In genomic region chr5:139523635-139524445, GRCh38 we compare ENCODE assay signal across 24 cellular contexts. TPM values are rescaled to one million over a fixed set of nuclear protein-coding genes. Genes with fewer than 3 reads are reported as not detected.
DNase-seq lines count a peak whose midpoint lies in the region; ATAC-seq and TF ChIP-seq lines count a peak whose summit lies in the region.
"Had no signal": no experiment of that assay in that cellular context is flagged by ENCODE, and none has a peak within 500 bp of the region (broad histone marks: within the 10 kb centered on the region; RNA-seq: fewer than 3 reads in every experiment).

No MANE protein-coding gene starts in this region.

- H3K4me1 ChIP-seq in sigmoid colon (no peaks in the 10 kb centered on the region), suprapubic skin (no peaks in the 10 kb centered on the region)
- H3K4me1 ChIP-seq: gastroesophageal sphincter, thyroid gland had no signal

- H3K27me3 ChIP-seq in H7 (ENCODE audit: control insufficient read depth, insufficient read depth, low read length) = no peaks in the 10 kb centered on the region
- no peaks in the 10 kb centered on the region for H3K27me3 ChIP-seq in sigmoid colon
- H3K27me3 ChIP-seq in suprapubic skin = no peaks in the 10 kb centered on the region
- H3K27me3 ChIP-seq: esophagus squamous epithelium, gastroesophageal sphincter, left lung, thyroid gland had no signal

- peaks cover 77% of the 10 kb centered on the region for H3K4me1 Mint-ChIP-seq in WTC11
- H3K4me1 Mint-ChIP-seq in stimulated activated effector memory CD8-positive, alpha-beta T cell treated with anti-CD3 and anti-CD28 coated beads, Interleukin-12 subunit alpha, Interleukin-12 subunit beta, amount 100 ng/mL, for 72 hours = peaks cover 5% of the 10 kb centered on the region
- peaks cover 2% of the 10 kb centered on the region for H3K4me1 Mint-ChIP-seq in activated naive CD4-positive, alpha-beta T cell treated with anti-CD3 and anti-CD28 coated beads, Interleukin-2, amount 10 ng/mL, durations not matched to agents 7 days and 5 days

- 61 to 76% methylated on average over 10 of the region's 10 CpGs for WGBS in sigmoid colon, 2 donors
- WGBS in suprapubic skin = 88% methylated on average over 10 of the region's 10 CpGs

- peak overlapping the region; percentile 92 for H3K27ac Mint-ChIP-seq in WTC11
- H3K27ac Mint-ChIP-seq in stimulated activated effector memory CD8-positive, alpha-beta T cell treated with anti-CD3 and anti-CD28 coated beads, Interleukin-12 subunit alpha, Interleukin-12 subunit beta, amount 100 ng/mL, for 72 hours = no peak overlapping the region
- no peak overlapping the region for H3K27ac Mint-ChIP-seq in activated naive CD4-positive, alpha-beta T cell treated with anti-CD3 and anti-CD28 coated beads, Interleukin-2, amount 10 ng/mL, durations not matched to agents 7 days and 5 days
- H3K27ac Mint-ChIP-seq: activated naive CD8-positive, alpha-beta T cell treated with anti-CD3 and anti-CD28 coated beads for 36 hours; activated T-helper 17 cell treated with anti-CD3 and anti-CD28 coated beads, Interleukin-2, amount 50 U/mL, for 72 hours; CD8-positive, alpha-beta memory T cell; effector memory CD8-positive, alpha-beta T cell had no signal

- no peaks in the 10 kb centered on the region for H3K36me3 Mint-ChIP-seq in WTC11
- H3K36me3 Mint-ChIP-seq in stimulated activated effector memory CD8-positive, alpha-beta T cell treated with anti-CD3 and anti-CD28 coated beads, Interleukin-12 subunit alpha, Interleukin-12 subunit beta, amount 100 ng/mL, for 72 hours = no peaks in the 10 kb centered on the region
- no peaks in the 10 kb centered on the region for H3K36me3 Mint-ChIP-seq in activated naive CD4-positive, alpha-beta T cell treated with anti-CD3 and anti-CD28 coated beads, Interleukin-2, amount 10 ng/mL, durations not matched to agents 7 days and 5 days
- H3K36me3 Mint-ChIP-seq: activated naive CD8-positive, alpha-beta T cell treated with anti-CD3 and anti-CD28 coated beads for 36 hours had no signal

- POLR2A ChIA-PET in WTC11 (lab: Charles Lee) = interaction anchor here (2.2 kb wide), 1 partner anchor 37 kb away, joined by 12 read pairs; the partner anchor contains the start of gene UBE2D2

- H3K36me3 ChIP-seq in H7 (replicated peaks; ENCODE audit: control insufficient read depth, insufficient read depth, low read length) = no peaks in the 10 kb centered on the region
- H3K36me3 ChIP-seq in sigmoid colon = no peaks in the 10 kb centered on the region
- no peaks in the 10 kb centered on the region for H3K36me3 ChIP-seq in suprapubic skin
- H3K36me3 ChIP-seq: esophagus squamous epithelium, gastroesophageal sphincter, left lung, thyroid gland had no signal

- no peaks in the 10 kb centered on the region for H3K9me3 ChIP-seq in sigmoid colon
- no peaks in the 10 kb centered on the region for H3K9me3 ChIP-seq in suprapubic skin
- H3K9me3 ChIP-seq: esophagus squamous epithelium, gastroesophageal sphincter, left lung, thyroid gland had no signal

- no peak overlapping the region for H3K4me3 ChIP-seq in H7 (ENCODE audit: insufficient read depth, low read depth, low read length)
- no peak overlapping the region for H3K4me3 ChIP-seq in sigmoid colon
- H3K4me3 ChIP-seq in suprapubic skin = no peak overlapping the region
- H3K4me3 ChIP-seq: esophagus squamous epithelium, gastroesophageal sphincter, left lung, thyroid gland had no signal

- H3K9me3 Mint-ChIP-seq in WTC11 = no peaks in the 10 kb centered on the region
- no peaks in the 10 kb centered on the region for H3K9me3 Mint-ChIP-seq in stimulated activated effector memory CD8-positive, alpha-beta T cell treated with anti-CD3 and anti-CD28 coated beads, Interleukin-12 subunit alpha, Interleukin-12 subunit beta, amount 100 ng/mL, for 72 hours
- H3K9me3 Mint-ChIP-seq in activated naive CD4-positive, alpha-beta T cell treated with anti-CD3 and anti-CD28 coated beads, Interleukin-2, amount 10 ng/mL, durations not matched to agents 7 days and 5 days = no peaks in the 10 kb centered on the region
- H3K9me3 Mint-ChIP-seq: activated naive CD8-positive, alpha-beta T cell treated with anti-CD3 and anti-CD28 coated beads for 36 hours; activated T-helper 17 cell treated with anti-CD3 and anti-CD28 coated beads, Interleukin-2, amount 50 U/mL, for 72 hours; CD8-positive, alpha-beta memory T cell; effector memory CD8-positive, alpha-beta T cell had no signal

- peak overlapping the region; percentile 51 for H3K4me3 Mint-ChIP-seq in WTC11
- no peak overlapping the region for H3K4me3 Mint-ChIP-seq in stimulated activated effector memory CD8-positive, alpha-beta T cell treated with anti-CD3 and anti-CD28 coated beads, Interleukin-12 subunit alpha, Interleukin-12 subunit beta, amount 100 ng/mL, for 72 hours
- no peak overlapping the region for H3K4me3 Mint-ChIP-seq in activated naive CD4-positive, alpha-beta T cell treated with anti-CD3 and anti-CD28 coated beads, Interleukin-2, amount 10 ng/mL, durations not matched to agents 7 days and 5 days
- H3K4me3 Mint-ChIP-seq: activated naive CD8-positive, alpha-beta T cell treated with anti-CD3 and anti-CD28 coated beads for 36 hours; activated T-helper 17 cell treated with anti-CD3 and anti-CD28 coated beads, Interleukin-2, amount 50 U/mL, for 72 hours; effector memory CD8-positive, alpha-beta T cell had no signal

- CTCF ChIA-PET in WTC11 (lab: Charles Lee) = interaction anchor here (0.5 to 2.6 kb wide), 14 partner anchors 10 to 242 kb away, joined by 3 to 14 read pairs (median 4); partner anchors contain the start of genes DNAJC18, STING1 and UBE2D2
- CTCF ChIA-PET in activated naive CD4-positive, alpha-beta T cell treated with anti-CD3 and anti-CD28 coated beads, Interleukin-2, amount 10 ng/mL, durations not matched to agents 7 days and 5 days (lab: Charles Lee) = interaction anchor here (1.3 to 1.4 kb wide), 2 partner anchors 10 to 101 kb away, joined by 3 to 4 read pairs; no protein-coding TSS in a partner anchor

- intact Hi-C loops in sigmoid colon (cut with DNase I) = no loop called here

- DNase-seq in H7 = peak; percentile 82
- DNase-seq in WTC11 (ENCODE audit: low spot score) = peak; percentile 71
- peak; percentile 78 for DNase-seq in iPS-NIHi7 (ENCODE audit: extremely low spot score)
- DNase-seq in stimulated activated effector memory CD8-positive, alpha-beta T cell treated with anti-CD3 and anti-CD28 coated beads, Interleukin-12 subunit alpha, Interleukin-12 subunit beta, amount 100 ng/mL, for 72 hours (ENCODE audit: low spot score in 2 of 2) = no peak
- no peak for DNase-seq in sigmoid colon
- no peak for DNase-seq in activated naive CD4-positive, alpha-beta T cell treated with anti-CD3 and anti-CD28 coated beads, Interleukin-2, amount 10 ng/mL, durations not matched to agents 7 days and 5 days
- DNase-seq in suprapubic skin (ENCODE audit: low spot score in 2 of 2) = no peak
- DNase-seq: activated CD4-positive, alpha-beta T cell treated with anti-CD3 and anti-CD28 coated beads for 1 hour; activated naive CD8-positive, alpha-beta T cell treated with anti-CD3 and anti-CD28 coated beads for 36 hours; CD8-positive, alpha-beta memory T cell; DMS53; effector memory CD8-positive, alpha-beta T cell; esophagus squamous epithelium; left lung; midbrain; NCI-H1105 treated with DMSO at 0.1 percent for 48 hours; NCI-H2081 treated with DMSO at 0.1 percent for 48 hours; NCI-H524; thyroid gland had no signal

- H3K27me3 Mint-ChIP-seq in WTC11 (ENCODE audit: low read depth) = peaks cover 26% of the 10 kb centered on the region
- peaks cover 16% of the 10 kb centered on the region for H3K27me3 Mint-ChIP-seq in activated naive CD4-positive, alpha-beta T cell treated with anti-CD3 and anti-CD28 coated beads, Interleukin-2, amount 10 ng/mL, durations not matched to agents 7 days and 5 days
- H3K27me3 Mint-ChIP-seq: activated naive CD8-positive, alpha-beta T cell treated with anti-CD3 and anti-CD28 coated beads for 36 hours; activated T-helper 17 cell treated with anti-CD3 and anti-CD28 coated beads, Interleukin-2, amount 50 U/mL, for 72 hours; effector memory CD8-positive, alpha-beta T cell had no signal

- TF ChIP-seq CTCF in WTC11 (IDR thresholded peaks at IDR 0.05) (no peak), sigmoid colon (IDR thresholded peaks at IDR 0.05) (no peak), suprapubic skin (IDR thresholded peaks at IDR 0.05) (no peak)

- TF ChIP-seq EP300 in sigmoid colon (IDR thresholded peaks at IDR 0.05) (no peak), suprapubic skin (IDR thresholded peaks at IDR 0.05) (no peak)

- TF ChIP-seq POLR2A in sigmoid colon (IDR thresholded peaks at IDR 0.05) (no peak), suprapubic skin (IDR thresholded peaks at IDR 0.05) (no peak)

- ATAC-seq in WTC11 = peak; percentile 94
- peak; percentile 36 for ATAC-seq in stimulated activated effector memory CD8-positive, alpha-beta T cell treated with anti-CD3 and anti-CD28 coated beads, Interleukin-12 subunit alpha, Interleukin-12 subunit beta, amount 100 ng/mL, for 72 hours
- ATAC-seq: activated T-helper 17 cell treated with anti-CD3 and anti-CD28 coated beads, Interleukin-2, amount 50 U/mL, for 72 hours; effector memory CD8-positive, alpha-beta T cell; gastroesophageal sphincter; left lung had no signal

- H3K27ac ChIP-seq in sigmoid colon = no peak overlapping the region
- no peak overlapping the region for H3K27ac ChIP-seq in suprapubic skin
- H3K27ac ChIP-seq: gastroesophageal sphincter, left lung, thyroid gland had no signal

TF ChIP-seq in WTC11, 78 proteins besides CTCF, POLR2A, EP300 and RAD21 (continues in another document):
- no peak for TF ChIP-seq HMGA2 (CRISPR knock-in tag; IDR thresholded peaks at IDR 0.05)
- no peak for TF ChIP-seq EMX1 (CRISPR knock-in tag; IDR thresholded peaks at IDR 0.05)

RNA-seq across cellular contexts. Expression of gene UBE2D2, which starts 37.3 kb away (rescaled TPM):
- total RNA-seq in H7 (2014; rRNA removed; shearing (Covaris generic)) = 150 and 167 TPM in 2 replicates
- total RNA-seq in WTC11 (2021) = 183 to 204 TPM (median 184 TPM) in 3 replicates
- 10 to 100 TPM; 61.5 to 93.0 (median 69.7) TPM for total RNA-seq in sigmoid colon
- 100 to 1,000 TPM; 113 to 177 (median 146) TPM for polyA plus RNA-seq in sigmoid colon
- 10 to 100 TPM; 56.6 to 70.2 (median 58.0) TPM for total RNA-seq in suprapubic skin

RNA-seq across cellular contexts. Expression of gene STING1, which starts 41.3 kb away (rescaled TPM):
- total RNA-seq in H7 (2014; rRNA removed; shearing (Covaris generic)) = 0.15 and 0.21 TPM in 2 replicates
- total RNA-seq in WTC11 (2021) (0.37 to 1.6 TPM (median 0.64 TPM) in 3 replicates), sigmoid colon (10 to 100 TPM; 14.6 to 53.8 (median 22.7) TPM), suprapubic skin (10 to 100 TPM; 11.3 to 20.3 (median 14.8) TPM)
- 10 to 100 TPM in 1 of 3 donors, 1 to 10 TPM in 2; 5.5 to 63.5 (median 8.4) TPM for polyA plus RNA-seq in sigmoid colon

RNA-seq across cellular contexts. Expression of gene SMIM33, which starts 53.0 kb away (rescaled TPM):
- total RNA-seq in H7 (2014; rRNA removed; shearing (Covaris generic)) = not detected in 2 replicates
- total RNA-seq in WTC11 (2021) (not detected in 3 replicates), sigmoid colon (not detected), suprapubic skin (not detected)
- polyA plus RNA-seq in sigmoid colon = 1 to 10 TPM; 4.7 to 5.1 (median 4.8) TPM
- total RNA-seq: cerebellum, esophagus squamous epithelium, gastroesophageal sphincter, HT1080, left lung, renal cortical epithelial cell, thyroid gland had no signal

Comparison
In these comparisons a context has a peak if more than half of its experiments do, and no peak if none do; other contexts are left out.
1. DNase-seq: peak in H7 (single experiment), WTC11 (single experiment) and iPS-NIHi7 (single experiment); none in stimulated activated effector memory CD8-positive, alpha-beta T cell treated with anti-CD3 and anti-CD28 coated beads, Interleukin-12 subunit alpha, Interleukin-12 subunit beta, amount 100 ng/mL, for 72 hours (0 of 2), sigmoid colon (single experiment), activated naive CD4-positive, alpha-beta T cell treated with anti-CD3 and anti-CD28 coated beads, Interleukin-2, amount 10 ng/mL, durations not matched to agents 7 days and 5 days (single experiment) and suprapubic skin (0 of 2).